In the genomic region with DNA sequence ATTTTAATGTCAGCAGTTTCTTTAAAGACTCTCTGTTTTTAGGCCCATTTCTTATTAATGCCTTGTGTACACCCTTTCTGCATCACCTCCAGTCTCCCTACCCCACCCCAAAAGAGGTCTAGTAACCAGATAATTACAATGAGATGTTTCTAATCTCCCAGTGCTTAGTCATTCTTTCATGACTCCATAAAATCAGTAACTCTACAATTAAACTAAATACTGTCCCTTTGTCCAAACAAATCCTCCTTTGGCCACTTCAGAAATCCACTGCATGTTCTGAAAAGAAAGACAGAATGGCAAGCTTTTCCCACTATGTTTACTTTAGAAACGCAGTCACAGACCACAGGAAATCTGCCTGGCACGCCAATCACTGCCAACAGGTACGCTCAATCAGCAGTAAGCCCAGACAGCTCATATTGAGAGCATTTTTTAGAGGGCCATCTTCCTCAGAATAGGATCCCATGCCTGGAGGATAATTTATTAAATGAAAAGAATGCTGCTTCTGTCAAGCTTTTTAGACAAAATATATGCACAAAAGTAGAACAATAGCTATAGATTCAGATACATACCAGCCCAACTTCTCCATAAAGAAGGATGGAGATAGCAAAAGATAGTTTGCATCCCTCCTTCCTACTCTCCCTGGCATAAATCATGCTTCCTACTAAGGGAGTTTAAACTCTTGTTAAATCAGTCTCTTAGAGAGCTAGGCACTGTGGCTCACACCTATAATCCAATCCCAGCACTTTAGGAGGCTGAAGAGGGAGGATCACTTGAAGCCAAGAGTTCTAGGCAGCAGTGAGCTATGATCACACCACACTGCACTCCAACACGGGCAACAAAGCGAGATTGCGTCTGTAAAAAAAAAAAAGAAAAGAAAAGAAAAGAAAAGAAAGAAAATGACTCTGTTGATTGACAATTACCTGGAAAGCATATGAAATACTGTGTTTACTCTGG, we compare ENCODE assay signal across 9 cellular contexts. TPM values are rescaled to one million over a fixed set of nuclear protein-coding genes. Genes with fewer than 3 reads are reported as not detected.
DNase-seq lines count a peak whose midpoint lies in the region; ATAC-seq, FAIRE-seq and TF ChIP-seq lines count a peak whose summit lies in the region.
"Had no signal": no experiment of that assay in that cellular context is flagged by ENCODE, and none has a peak within 500 bp of the region (broad histone marks: within the 10 kb centered on the region; RNA-seq: fewer than 3 reads in every experiment).

No MANE protein-coding gene starts in this region.

- H3K4me2 ChIP-seq in fibroblast of lung (ENCODE audit: extremely low read depth, insufficient read depth, low read length) = peak overlapping the region; percentile 21

- TF ChIP-seq CTCF in right atrium auricular region (IDR thresholded peaks at IDR 0.05) = no peak
- no peak for TF ChIP-seq CTCF in fibroblast of lung (conservative IDR thresholded peaks at IDR 0.05 in 1 of 2, IDR thresholded peaks at IDR 0.05 in 1 of 2; ENCODE audit: low read depth in 1 of 2, low read length in 2 of 2)
- no peak for TF ChIP-seq CTCF in mucosa of descending colon (IDR thresholded peaks at IDR 0.05)

- H3K4me3 ChIP-seq in right atrium auricular region (no peak overlapping the region), fibroblast of lung (replicated peaks in 1 of 4; ENCODE audit: control extremely low read depth in 1 of 4, insufficient read depth in 1 of 4, low read depth in 3 of 4, low read length in 4 of 4) (no peak overlapping the region), mucosa of descending colon (no peak overlapping the region)
- H3K4me3 ChIP-seq: SK-N-MC had no signal

- no peak overlapping the region for H3K9ac ChIP-seq in fibroblast of lung (ENCODE audit: insufficient read depth, low read length)

- no peaks in the 10 kb centered on the region for H4K20me1 ChIP-seq in fibroblast of lung (ENCODE audit: control insufficient read depth, extremely low read depth, insufficient read depth, low read length)

- H3K27ac ChIP-seq in right atrium auricular region (peak overlapping the region; percentile 69 to 71), fibroblast of lung (ENCODE audit: insufficient read depth, low read length) (peak overlapping the region; percentile 56)

- H3K79me2 ChIP-seq in fibroblast of lung (ENCODE audit: control insufficient read depth, insufficient read depth, low read length) = peaks cover 46% of the 10 kb centered on the region

- H3K36me3 ChIP-seq in right atrium auricular region (no peaks in the 10 kb centered on the region), fibroblast of lung (ENCODE audit: control insufficient read depth, insufficient read depth, low read length) (no peaks in the 10 kb centered on the region), mucosa of descending colon (ENCODE audit: low read depth) (no peaks in the 10 kb centered on the region)

- intact Hi-C loops in Right ventricle myocardium inferior (cut with DNase I) (no loop called here), mucosa of descending colon (cut with DNase I, micrococcal nuclease) (no loop called here)

- no peak for FAIRE-seq in urothelium cell line (lab: Jason Lieb, UNC)

- H2AFZ ChIP-seq in fibroblast of lung (ENCODE audit: low read length) = no peak overlapping the region

- H3K4me1 ChIP-seq in right atrium auricular region (peaks cover 0 to 47% of the 10 kb centered on the region in 2 donors), fibroblast of lung (ENCODE audit: control insufficient read depth, extremely low read depth, insufficient read depth, low read length) (peaks cover 2% of the 10 kb centered on the region), mucosa of descending colon (ENCODE audit: low read depth) (peaks cover 8% of the 10 kb centered on the region)

- H3K27me3 ChIP-seq in right atrium auricular region (no peaks in the 10 kb centered on the region), fibroblast of lung (ENCODE audit: control insufficient read depth, insufficient read depth, low read length) (no peaks in the 10 kb centered on the region)

- DNase-seq in right atrium auricular region (ENCODE audit: low spot score) (no peak), Right ventricle myocardium inferior (ENCODE audit: missing footprints) (no peak), RPMI8226 (peak; percentile 6), fibroblast of lung (ENCODE audit: low read depth in 2 of 2) (peak; percentile 40 to 59), urothelium cell line (ENCODE audit: low spot score) (peak; percentile 55), mucosa of descending colon (no peak), ureter (ENCODE audit: low spot score) (no peak)

- ATAC-seq in Right ventricle myocardium inferior (no peak), mucosa of descending colon (no peak), GM19023 (IDR thresholded peaks at IDR 0.05; ENCODE audit: unreplicated experiment) (no peak)

- peaks cover 0 to 6% of the 10 kb centered on the region in 2 donors for H3K9me3 ChIP-seq in right atrium auricular region
- H3K9me3 ChIP-seq in fibroblast of lung (ENCODE audit: control insufficient read depth, insufficient read depth, low read depth, low read length) = no peaks in the 10 kb centered on the region
- no peaks in the 10 kb centered on the region for H3K9me3 ChIP-seq in mucosa of descending colon

RNA-seq across cellular contexts. Expression of a gene that starts 14.6 kb away (rescaled TPM):
- 10 to 100 TPM; 42.4 to 47.8 TPM for total RNA-seq in right atrium auricular region
- 66.3 TPM for total RNA-seq in Right ventricle myocardium inferior
- 33.6 and 48.4 TPM in 2 replicates for total RNA-seq in fibroblast of lung
- 6.0 and 7.3 TPM in 2 replicates for polyA plus RNA-seq in fibroblast of lung
- polyA plus RNA-seq in fibroblast of lung (2012) = 19.1 TPM in 2 replicates
- polyA minus RNA-seq in fibroblast of lung (ENCODE audit: low replicate concordance) = 17.5 and 23.6 TPM in 2 replicates
- total RNA-seq in mucosa of descending colon = 10 to 100 TPM; 30.0 to 64.6 (median 35.1) TPM
- 74.8 TPM for total RNA-seq in ureter

Comparison
In these comparisons a context has a peak if more than half of its experiments do, and no peak if none do; other contexts are left out.
1. DNase-seq: peak in RPMI8226 (single experiment), fibroblast of lung (2 of 2) and urothelium cell line (single experiment); none in right atrium auricular region (single experiment), Right ventricle myocardium inferior (single experiment), mucosa of descending colon (0 of 3) and ureter (single experiment).